ENCODE assay signal across 15 cellular contexts in genomic region chr6:107972413-107973096, GRCh38.
"Had no signal": no experiment of that assay in that cellular context is flagged by ENCODE, and none has a peak within 500 bp of the region (broad histone marks: within the 10 kb centered on the region; RNA-seq: fewer than 3 reads in every experiment).

No MANE protein-coding gene starts in this region.

- H3K4me2 ChIP-seq: neural progenitor cell had no signal

- DNase-seq: activated CD4-positive, alpha-beta memory T cell treated with anti-CD3 and anti-CD28 coated beads for 36 hours; activated CD4-positive, alpha-beta T cell treated with anti-CD3 and anti-CD28 coated beads for 1 hour; activated naive CD8-positive, alpha-beta T cell treated with anti-CD3 and anti-CD28 coated beads, Interleukin-2, amount 10 ng/mL, durations not matched to agents 7 days and 5 days; activated T-cell treated with anti-CD3 and anti-CD28 coated beads, Interleukin-2, amount 50 U/mL, for 48 hours; colonic mucosa; heart left ventricle; left ventricle myocardium inferior; retina; stimulated activated CD4-positive, alpha-beta T cell treated with anti-CD3 and anti-CD28 coated beads, Interleukin-4, amount 100 ng/mL, for 4 hours; stomach; SW 1271 had no signal

- H3K27me3 ChIP-seq: colonic mucosa, heart left ventricle, neural progenitor cell, stomach had no signal

- H3K9ac ChIP-seq: neural progenitor cell had no signal

- H3K27ac ChIP-seq: colonic mucosa, heart left ventricle, left ventricle myocardium inferior, neural progenitor cell, stomach had no signal

- H3K4me3 Mint-ChIP-seq: activated CD4-positive, alpha-beta memory T cell treated with anti-CD3 and anti-CD28 coated beads for 36 hours; activated naive CD8-positive, alpha-beta T cell treated with anti-CD3 and anti-CD28 coated beads, Interleukin-2, amount 10 ng/mL, durations not matched to agents 7 days and 5 days; memory B cell; neural progenitor cell had no signal

- H3K9me3 Mint-ChIP-seq: activated CD4-positive, alpha-beta memory T cell treated with anti-CD3 and anti-CD28 coated beads for 36 hours; memory B cell; neural progenitor cell had no signal

- H3K4me1 ChIP-seq: colonic mucosa, heart left ventricle, left ventricle myocardium inferior had no signal

- FAIRE-seq: astrocyte, frontal cortex had no signal

- H3K4me3 ChIP-seq: colonic mucosa, heart left ventricle, left ventricle myocardium inferior, neural progenitor cell, stomach had no signal

- H3K36me3 ChIP-seq: colonic mucosa, heart left ventricle, left ventricle myocardium inferior, neural progenitor cell, stomach had no signal

- H3K4me1 Mint-ChIP-seq: memory B cell had no signal

- H2AFZ ChIP-seq: neural progenitor cell had no signal

- H3K36me3 Mint-ChIP-seq: activated CD4-positive, alpha-beta memory T cell treated with anti-CD3 and anti-CD28 coated beads for 36 hours; memory B cell; neural progenitor cell had no signal

- H3K27ac Mint-ChIP-seq: activated CD4-positive, alpha-beta memory T cell treated with anti-CD3 and anti-CD28 coated beads for 36 hours; activated naive CD8-positive, alpha-beta T cell treated with anti-CD3 and anti-CD28 coated beads, Interleukin-2, amount 10 ng/mL, durations not matched to agents 7 days and 5 days; memory B cell; neural progenitor cell had no signal

- H3K9me3 ChIP-seq: colonic mucosa, heart left ventricle, left ventricle myocardium inferior, stomach had no signal
